ENCODE assay signal across 26 cellular contexts in genomic region chr9:100086097-100086496, GRCh38. TPM values are rescaled to one million over a fixed set of nuclear protein-coding genes. Genes with fewer than 3 reads are reported as not detected.
A peak's percentile ranks its signal among the peaks of the same experiment; 100 is the strongest.
DNase-seq lines count a peak whose midpoint lies in the region; ATAC-seq and TF ChIP-seq lines count a peak whose summit lies in the region.
"Had no signal": no experiment of that assay in that cellular context is flagged by ENCODE, and none has a peak within 500 bp of the region (broad histone marks: within the 10 kb centered on the region; RNA-seq: fewer than 3 reads in every experiment).

No MANE protein-coding gene starts in this region.

- POLR2A ChIA-PET in activated CD4-positive, alpha-beta T cell treated with anti-CD3 and anti-CD28 coated beads for 36 hours (lab: Charles Lee) = no interaction called here
- POLR2A ChIA-PET in activated B cell treated with CpG ODN at 0.5 μM for 24 hours (lab: Charles Lee) = interaction anchor here (1.2 kb wide), 1 partner anchor 10 kb away, joined by 5 read pairs; no protein-coding TSS in a partner anchor

- no peak for DNase-seq in activated CD4-positive, alpha-beta T cell treated with anti-CD3 and anti-CD28 coated beads for 36 hours
- no peak for DNase-seq in activated CD4-positive, alpha-beta T cell treated with anti-CD3 and anti-CD28 coated beads for 48 hours
- DNase-seq in activated B cell treated with CpG ODN at 0.5 μM for 24 hours = no peak
- no peak for DNase-seq in natural killer cell treated with Interleukin-12 subunit alpha and Interleukin-12 subunit beta and Interleukin-15 and Interleukin-18, amount 100 ng/mL, for 72 hours (ENCODE audit: low spot score)
- DNase-seq in NCI-H1417 (lab: John Stamatoyannopoulos, UW) = no peak
- no peak for DNase-seq in HCEC 1CT
- DNase-seq: 8988T; activated CD4-positive, alpha-beta T cell treated with anti-CD3 and anti-CD28 coated beads, Interleukin-2, amount 50 U/mL, for 4 hours; activated CD8-positive, alpha-beta memory T cell treated with anti-CD3 and anti-CD28 coated beads, Interleukin-2, amount 50 U/mL, for 4 hours; activated effector memory CD4-positive, alpha-beta T cell treated with anti-CD3 and anti-CD28 coated beads, Interleukin-2, amount 50 U/mL, for 16 hours; adrenal gland; DMS53; effector CD4-positive, alpha-beta T cell; H9; kidney; MG63; midbrain; naive thymus-derived CD8-positive, alpha-beta T cell; NCI-H2081; NCI-H226; NCI-H69; stimulated activated CD4-positive, alpha-beta T cell treated with anti-CD3 and anti-CD28 coated beads, Interleukin-15, amount 100 ng/mL, for 24 hours; uterus had no signal

- H3K36me3 Mint-ChIP-seq in activated CD4-positive, alpha-beta T cell treated with anti-CD3 and anti-CD28 coated beads for 36 hours (ENCODE audit: low read depth) = no peaks in the 10 kb centered on the region
- no peaks in the 10 kb centered on the region for H3K36me3 Mint-ChIP-seq in IgD-negative memory B cell
- no peaks in the 10 kb centered on the region for H3K36me3 Mint-ChIP-seq in activated B cell treated with CpG ODN at 0.5 μM for 24 hours (ENCODE audit: low read depth)
- no peaks in the 10 kb centered on the region for H3K36me3 Mint-ChIP-seq in natural killer cell treated with Interleukin-12 subunit alpha and Interleukin-12 subunit beta and Interleukin-15 and Interleukin-18, amount 100 ng/mL, for 72 hours

- H3K4me3 Mint-ChIP-seq in activated CD4-positive, alpha-beta T cell treated with anti-CD3 and anti-CD28 coated beads for 36 hours = no peak overlapping the region
- peak overlapping the region in 3 of 4 donors; percentile 28 to 75 (median 30) for H3K4me3 Mint-ChIP-seq in IgD-negative memory B cell
- no peak overlapping the region for H3K4me3 Mint-ChIP-seq in activated B cell treated with CpG ODN at 0.5 μM for 24 hours
- peak overlapping the region; percentile 2 for H3K4me3 Mint-ChIP-seq in natural killer cell treated with Interleukin-12 subunit alpha and Interleukin-12 subunit beta and Interleukin-15 and Interleukin-18, amount 100 ng/mL, for 72 hours
- H3K4me3 Mint-ChIP-seq: H9; stimulated activated naive CD8-positive, alpha-beta T cell treated with anti-CD3 and anti-CD28 coated beads, Interleukin-15, Interleukin-2, amounts not matched to agents 100 ng/mL and 50 ng/mL, for 24 hours had no signal

- H3K9me3 Mint-ChIP-seq in activated CD4-positive, alpha-beta T cell treated with anti-CD3 and anti-CD28 coated beads for 36 hours (ENCODE audit: low read depth) = no peaks in the 10 kb centered on the region
- H3K9me3 Mint-ChIP-seq in IgD-negative memory B cell (no peaks in the 10 kb centered on the region), activated B cell treated with CpG ODN at 0.5 μM for 24 hours (no peaks in the 10 kb centered on the region)
- no peaks in the 10 kb centered on the region for H3K9me3 Mint-ChIP-seq in natural killer cell treated with Interleukin-12 subunit alpha and Interleukin-12 subunit beta and Interleukin-15 and Interleukin-18, amount 100 ng/mL, for 72 hours
- H3K9me3 Mint-ChIP-seq: H9; naive thymus-derived CD8-positive, alpha-beta T cell; stimulated activated naive CD8-positive, alpha-beta T cell treated with anti-CD3 and anti-CD28 coated beads, Interleukin-15, Interleukin-2, amounts not matched to agents 100 ng/mL and 50 ng/mL, for 24 hours had no signal

- H3K27ac Mint-ChIP-seq in activated CD4-positive, alpha-beta T cell treated with anti-CD3 and anti-CD28 coated beads for 36 hours = peak overlapping the region; percentile 1
- H3K27ac Mint-ChIP-seq in IgD-negative memory B cell (peak overlapping the region in 2 of 3 donors; percentile 6 to 18), activated B cell treated with CpG ODN at 0.5 μM for 24 hours (peak overlapping the region; percentile 94)
- H3K27ac Mint-ChIP-seq in natural killer cell treated with Interleukin-12 subunit alpha and Interleukin-12 subunit beta and Interleukin-15 and Interleukin-18, amount 100 ng/mL, for 72 hours = peak overlapping the region in 1 of 2 donors; percentile 74

- intact Hi-C loops in activated CD4-positive, alpha-beta T cell treated with anti-CD3 and anti-CD28 coated beads for 36 hours (cut with DNase I, micrococcal nuclease) = loop anchor here in 1 of 2 experiments (10.0 kb wide), 2 partner anchors 129 to 271 kb away; no protein-coding TSS in a partner anchor
- intact Hi-C loops in activated B cell treated with CpG ODN at 0.5 μM for 24 hours (cut with micrococcal nuclease) = no loop called here

- CTCF ChIA-PET in activated CD4-positive, alpha-beta T cell treated with anti-CD3 and anti-CD28 coated beads for 36 hours (lab: Charles Lee) = interaction anchor here (0.6 to 1.6 kb wide), 3 partner anchors 11 to 35 kb away, joined by 3 to 7 read pairs (median 3); no protein-coding TSS in a partner anchor
- CTCF ChIA-PET in activated B cell treated with CpG ODN at 0.5 μM for 24 hours (lab: Charles Lee) = interaction anchor here (0.6 kb wide), 1 partner anchor 133 kb away, joined by 3 read pairs; no protein-coding TSS in a partner anchor

- H3K27me3 Mint-ChIP-seq in activated CD4-positive, alpha-beta T cell treated with anti-CD3 and anti-CD28 coated beads for 36 hours = no peaks in the 10 kb centered on the region
- H3K27me3 Mint-ChIP-seq in IgD-negative memory B cell = no peaks in the 10 kb centered on the region
- no peaks in the 10 kb centered on the region for H3K27me3 Mint-ChIP-seq in activated B cell treated with CpG ODN at 0.5 μM for 24 hours
- no peaks in the 10 kb centered on the region for H3K27me3 Mint-ChIP-seq in natural killer cell treated with Interleukin-12 subunit alpha and Interleukin-12 subunit beta and Interleukin-15 and Interleukin-18, amount 100 ng/mL, for 72 hours
- H3K27me3 Mint-ChIP-seq: naive thymus-derived CD8-positive, alpha-beta T cell; stimulated activated naive CD8-positive, alpha-beta T cell treated with anti-CD3 and anti-CD28 coated beads, Interleukin-15, Interleukin-2, amounts not matched to agents 100 ng/mL and 50 ng/mL, for 24 hours had no signal

- no peak for TF ChIP-seq CTCF in activated B cell treated with CpG ODN at 0.5 μM for 24 hours (IDR thresholded peaks at IDR 0.05)

- peaks cover 76% of the 10 kb centered on the region for H3K4me1 Mint-ChIP-seq in activated CD4-positive, alpha-beta T cell treated with anti-CD3 and anti-CD28 coated beads for 36 hours
- H3K4me1 Mint-ChIP-seq in IgD-negative memory B cell (peaks cover 49 to 58% (median 57%) of the 10 kb centered on the region in 3 donors), activated B cell treated with CpG ODN at 0.5 μM for 24 hours (peaks cover 82% of the 10 kb centered on the region)
- H3K4me1 Mint-ChIP-seq in natural killer cell treated with Interleukin-12 subunit alpha and Interleukin-12 subunit beta and Interleukin-15 and Interleukin-18, amount 100 ng/mL, for 72 hours (ENCODE audit: low read depth in 2 of 2) = peaks cover 58 to 70% of the 10 kb centered on the region in 2 donors

- no peak for ATAC-seq in activated CD4-positive, alpha-beta T cell treated with anti-CD3 and anti-CD28 coated beads for 36 hours
- ATAC-seq in activated B cell treated with CpG ODN at 0.5 μM for 24 hours (ENCODE audit: low read depth) (no peak), GM18520 (IDR thresholded peaks at IDR 0.05; ENCODE audit: unreplicated experiment) (no peak)
- ATAC-seq in natural killer cell treated with Interleukin-12 subunit alpha and Interleukin-12 subunit beta and Interleukin-15 and Interleukin-18, amount 100 ng/mL, for 72 hours = no peak
- ATAC-seq: naive thymus-derived CD8-positive, alpha-beta T cell had no signal

RNA-seq across cellular contexts. Expression of gene ERP44, which starts 12.7 kb away (rescaled TPM):
- 10 to 100 TPM; 12.0 to 12.4 TPM for total RNA-seq in activated CD4-positive, alpha-beta T cell treated with anti-CD3 and anti-CD28 coated beads for 36 hours
- polyA plus RNA-seq in IgD-negative memory B cell = 45.3 TPM
- 14.8 and 16.5 TPM in 2 replicates for total RNA-seq in activated B cell treated with CpG ODN at 0.5 μM for 24 hours
- 10 to 100 TPM; 13.1 to 26.3 TPM for total RNA-seq in natural killer cell treated with Interleukin-12 subunit alpha and Interleukin-12 subunit beta and Interleukin-15 and Interleukin-18, amount 100 ng/mL, for 72 hours

RNA-seq across cellular contexts. Expression of gene INVS, which starts 12.9 kb away (rescaled TPM):
- total RNA-seq in activated CD4-positive, alpha-beta T cell treated with anti-CD3 and anti-CD28 coated beads for 36 hours = 10 to 100 TPM; 14.1 to 19.3 TPM
- polyA plus RNA-seq in IgD-negative memory B cell = 12.7 TPM
- 26.7 and 34.0 TPM in 2 replicates for total RNA-seq in activated B cell treated with CpG ODN at 0.5 μM for 24 hours
- total RNA-seq in natural killer cell treated with Interleukin-12 subunit alpha and Interleukin-12 subunit beta and Interleukin-15 and Interleukin-18, amount 100 ng/mL, for 72 hours = 10 to 100 TPM; 22.1 to 32.8 TPM

Comparison
In these comparisons a context has a peak if more than half of its experiments do, and no peak if none do; other contexts are left out.
1. H3K4me3 Mint-ChIP-seq: peak in IgD-negative memory B cell (3 of 4) and natural killer cell treated with Interleukin-12 subunit alpha and Interleukin-12 subunit beta and Interleukin-15 and Interleukin-18, amount 100 ng/mL, for 72 hours (single experiment); none in activated CD4-positive, alpha-beta T cell treated with anti-CD3 and anti-CD28 coated beads for 36 hours (single experiment) and activated B cell treated with CpG ODN at 0.5 μM for 24 hours (single experiment).